19 cellular contexts compared by ENCODE assay signal in genomic region chr7:94980418-94981142, GRCh38.
DNase-seq lines count a peak whose midpoint lies in the region; ATAC-seq, FAIRE-seq and TF ChIP-seq lines count a peak whose summit lies in the region.
"Had no signal": no experiment of that assay in that cellular context is flagged by ENCODE, and none has a peak within 500 bp of the region (broad histone marks: within the 10 kb centered on the region; RNA-seq: fewer than 3 reads in every experiment).

No MANE protein-coding gene starts in this region.

- H3K4me1 Mint-ChIP-seq in nephron progenitor cell = peaks cover 5% of the 10 kb centered on the region
- H3K4me1 Mint-ChIP-seq: B cell had no signal

- ATAC-seq in body of pancreas (peak; percentile 96), left lung (peak; percentile 68)
- ATAC-seq: GM12878, Panc1 had no signal

- FAIRE-seq in small intestine (lab: Jason Lieb, UNC) (no peak), GM19239 (lab: Jason Lieb, UNC) (no peak)
- FAIRE-seq: GM12878, H1 had no signal

- H3K4me3 Mint-ChIP-seq in nephron progenitor cell = no peak overlapping the region
- H3K4me3 Mint-ChIP-seq: B cell; CD4-positive, alpha-beta T cell had no signal

- H3K79me2 ChIP-seq in GM23248 (ENCODE audit: insufficient read depth) = no peaks in the 10 kb centered on the region

- no peaks in the 10 kb centered on the region for H3F3A ChIP-seq in GM23248 (ENCODE audit: insufficient read depth)

- no peak overlapping the region for H3K27ac Mint-ChIP-seq in nephron progenitor cell
- H3K27ac Mint-ChIP-seq: B cell; CD4-positive, alpha-beta T cell had no signal

- H3K9me2 ChIP-seq in GM23248 (ENCODE audit: insufficient read depth) = no peaks in the 10 kb centered on the region

- peaks cover 24% of the 10 kb centered on the region for H3K9me3 Mint-ChIP-seq in nephron progenitor cell
- H3K9me3 Mint-ChIP-seq: CD4-positive, alpha-beta T cell had no signal

- H3K4me2 ChIP-seq in GM23248 (ENCODE audit: unreplicated experiment) = no peak overlapping the region

- in situ Hi-C loops in GM23248 (cut with MboI) = no loop called here

- H3K27me3 Mint-ChIP-seq in nephron progenitor cell (ENCODE audit: low read depth, poor library complexity) = no peaks in the 10 kb centered on the region
- H3K27me3 Mint-ChIP-seq: B cell; CD4-positive, alpha-beta T cell had no signal

- WGBS in GM23248 (ENCODE audit: low coverage in 1 of 2, low lambda C conversion rate in 2 of 2, missing lambda C conversion rate in 2 of 2), 2 experiments = 78 to 84% methylated on average over 6 of the region's 6 CpGs
- 50 to 54% methylated on average over 6 of the region's 6 CpGs for WGBS in body of pancreas, 2 donors
- 61 to 78% (median 69%) methylated on average over 6 of the region's 6 CpGs for WGBS in small intestine, 3 donors

- peaks cover 22% of the 10 kb centered on the region for H3K36me3 Mint-ChIP-seq in nephron progenitor cell (ENCODE audit: low read depth)

- H3K4me3 ChIP-seq in GM23248 (no peak overlapping the region), body of pancreas (no peak overlapping the region), left lung (no peak overlapping the region), small intestine (ENCODE audit: low read depth in 1 of 2, low read length in 2 of 2) (no peak overlapping the region)
- H3K4me3 ChIP-seq: GM12878 had no signal

- DNase-seq in GM23248 = peak; percentile 33
- peak in 3 of 4 donors; percentile 21 to 46 (median 25) for DNase-seq in body of pancreas
- no peak for DNase-seq in left lung
- DNase-seq in small intestine = peak; percentile 20
- no peak for DNase-seq in nephron progenitor cell
- no peak for DNase-seq in GM19239 (ENCODE audit: insufficient read length, low spot score)
- DNase-seq in activated CD8-positive, alpha-beta memory T cell treated with anti-CD3 and anti-CD28 coated beads for 24 hours = no peak
- DNase-seq: CD4-positive, alpha-beta T cell; DND-41; GDM1; KG1; NCI-H1048; NCI-H1436 treated with DMSO at 0.1 percent for 48 hours; NCI-H2081 treated with DMSO at 0.1 percent for 48 hours; NCI-H524 had no signal

- intact Hi-C loops in body of pancreas (cut with DNase I) = no loop called here
- intact Hi-C loops in left lung (cut with DNase I) = no loop called here

- no peaks in the 10 kb centered on the region; the same call in 1 of the 2 replicates for H3K27me3 ChIP-seq in GM23248 (replicated peaks; ENCODE audit: insufficient read depth)
- no peaks in the 10 kb centered on the region for H3K27me3 ChIP-seq in body of pancreas
- no peaks in the 10 kb centered on the region for H3K27me3 ChIP-seq in left lung
- no peaks in the 10 kb centered on the region for H3K27me3 ChIP-seq in small intestine (ENCODE audit: control insufficient read depth in 2 of 2, insufficient read depth in 2 of 2, low read length in 2 of 2)

- H4K20me1 ChIP-seq in GM23248 (ENCODE audit: insufficient read depth) = no peaks in the 10 kb centered on the region

- H3K27ac ChIP-seq in GM23248 (no peak overlapping the region), body of pancreas (peak overlapping the region in 3 of 4 donors; percentile 4 to 76 (median 53)), left lung (no peak overlapping the region), small intestine (ENCODE audit: low read depth in 1 of 2, low read length in 1 of 2) (no peak overlapping the region)

- H3K4me1 ChIP-seq in GM23248 (ENCODE audit: insufficient read depth) (peaks cover 2% of the 10 kb centered on the region), body of pancreas (peaks cover 10% of the 10 kb centered on the region), left lung (peaks cover 0 to 4% of the 10 kb centered on the region in 2 donors), small intestine (ENCODE audit: control insufficient read depth in 2 of 2, insufficient read depth in 1 of 2, low read depth in 1 of 2, low read length in 1 of 2) (no peaks in the 10 kb centered on the region)

- no peak overlapping the region for H3K9ac ChIP-seq in GM23248

- H2AFZ ChIP-seq in GM23248 = no peak overlapping the region

- TF ChIP-seq CTCF in body of pancreas (IDR thresholded peaks at IDR 0.05) (no peak), left lung (IDR thresholded peaks at IDR 0.05) (no peak), nephron progenitor cell (IDR thresholded peaks at IDR 0.05) (no peak)

- TF ChIP-seq POLR2A in body of pancreas (IDR thresholded peaks at IDR 0.05) = no peak

- H3K36me3 ChIP-seq in GM23248 (ENCODE audit: low read depth) = no peaks in the 10 kb centered on the region
- H3K36me3 ChIP-seq in body of pancreas (replicated peaks in 1 of 2; ENCODE audit: insufficient read depth in 1 of 2, low read depth in 2 of 2) = no peaks in the 10 kb centered on the region
- no peaks in the 10 kb centered on the region for H3K36me3 ChIP-seq in left lung
- no peaks in the 10 kb centered on the region for H3K36me3 ChIP-seq in small intestine (ENCODE audit: control insufficient read depth in 2 of 2, insufficient read depth in 2 of 2, low read length in 2 of 2)

- H3K9me3 ChIP-seq in GM23248 (ENCODE audit: low read depth) (no peaks in the 10 kb centered on the region), body of pancreas (no peaks in the 10 kb centered on the region), left lung (peaks cover 0 to 3% of the 10 kb centered on the region in 2 donors), small intestine (ENCODE audit: control insufficient read depth, low read depth) (no peaks in the 10 kb centered on the region)

Comparison
In these comparisons a context has a peak if more than half of its experiments do, and no peak if none do; other contexts are left out.
1. DNase-seq: peak in GM23248 (single experiment), body of pancreas (3 of 4) and small intestine (single experiment); none in left lung (0 of 2), nephron progenitor cell (single experiment), GM19239 (single experiment) and activated CD8-positive, alpha-beta memory T cell treated with anti-CD3 and anti-CD28 coated beads for 24 hours (single experiment).
2. H3K27ac ChIP-seq: peak in body of pancreas (3 of 4); none in GM23248 (single experiment), left lung (0 of 2) and small intestine (0 of 2).